1 cellular context compared by ENCODE assay signal in the genomic region with DNA sequence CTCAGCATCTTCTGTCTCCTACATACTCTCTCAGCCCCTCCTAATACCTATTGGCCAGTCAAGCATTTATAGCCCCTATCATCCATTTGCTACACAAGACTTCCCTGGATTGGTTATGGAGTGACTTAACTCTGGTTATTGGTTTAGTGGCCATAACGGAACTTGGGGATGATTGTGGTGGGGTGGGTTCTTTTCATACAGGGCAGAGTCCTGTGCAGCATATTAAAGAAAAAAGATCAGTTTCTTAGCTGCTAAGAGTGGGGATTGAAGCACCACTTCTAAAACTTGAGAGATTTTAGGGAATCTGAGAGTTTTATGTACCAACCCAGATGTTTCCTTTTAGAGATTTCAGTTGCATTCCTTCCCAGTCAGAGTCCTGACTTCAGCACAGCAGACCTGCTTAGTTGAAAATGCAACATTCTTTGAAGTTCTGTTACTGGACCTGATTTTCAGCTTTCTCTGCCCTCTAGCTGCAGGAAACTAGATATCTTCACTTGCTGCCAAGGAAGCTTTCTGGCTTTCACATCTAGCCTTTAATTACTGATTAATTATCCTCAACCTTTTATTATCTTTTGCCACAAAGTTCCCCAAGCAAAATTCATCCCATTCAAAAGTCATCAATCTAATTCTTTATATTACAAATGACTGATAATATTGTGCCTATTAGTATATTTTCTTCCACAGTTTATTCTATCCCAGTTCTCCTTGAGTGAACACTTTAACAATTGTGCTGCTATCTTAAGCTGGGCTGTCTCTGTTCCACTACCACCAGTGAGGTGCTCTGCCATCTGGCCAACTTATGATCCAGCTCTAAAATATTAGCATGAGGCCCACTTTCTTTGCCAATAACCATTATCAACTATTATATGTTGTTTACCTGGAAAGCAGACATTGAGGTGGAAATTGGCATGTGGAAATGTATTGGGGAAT.
TF ChIP-seq lines count a peak whose summit lies in the region.

No MANE protein-coding gene starts in this region.

TF ChIP-seq in WTC11, 78 proteins besides CTCF, POLR2A, EP300 and RAD21 (continued from another document):
- TF ChIP-seq, protein P1, sequence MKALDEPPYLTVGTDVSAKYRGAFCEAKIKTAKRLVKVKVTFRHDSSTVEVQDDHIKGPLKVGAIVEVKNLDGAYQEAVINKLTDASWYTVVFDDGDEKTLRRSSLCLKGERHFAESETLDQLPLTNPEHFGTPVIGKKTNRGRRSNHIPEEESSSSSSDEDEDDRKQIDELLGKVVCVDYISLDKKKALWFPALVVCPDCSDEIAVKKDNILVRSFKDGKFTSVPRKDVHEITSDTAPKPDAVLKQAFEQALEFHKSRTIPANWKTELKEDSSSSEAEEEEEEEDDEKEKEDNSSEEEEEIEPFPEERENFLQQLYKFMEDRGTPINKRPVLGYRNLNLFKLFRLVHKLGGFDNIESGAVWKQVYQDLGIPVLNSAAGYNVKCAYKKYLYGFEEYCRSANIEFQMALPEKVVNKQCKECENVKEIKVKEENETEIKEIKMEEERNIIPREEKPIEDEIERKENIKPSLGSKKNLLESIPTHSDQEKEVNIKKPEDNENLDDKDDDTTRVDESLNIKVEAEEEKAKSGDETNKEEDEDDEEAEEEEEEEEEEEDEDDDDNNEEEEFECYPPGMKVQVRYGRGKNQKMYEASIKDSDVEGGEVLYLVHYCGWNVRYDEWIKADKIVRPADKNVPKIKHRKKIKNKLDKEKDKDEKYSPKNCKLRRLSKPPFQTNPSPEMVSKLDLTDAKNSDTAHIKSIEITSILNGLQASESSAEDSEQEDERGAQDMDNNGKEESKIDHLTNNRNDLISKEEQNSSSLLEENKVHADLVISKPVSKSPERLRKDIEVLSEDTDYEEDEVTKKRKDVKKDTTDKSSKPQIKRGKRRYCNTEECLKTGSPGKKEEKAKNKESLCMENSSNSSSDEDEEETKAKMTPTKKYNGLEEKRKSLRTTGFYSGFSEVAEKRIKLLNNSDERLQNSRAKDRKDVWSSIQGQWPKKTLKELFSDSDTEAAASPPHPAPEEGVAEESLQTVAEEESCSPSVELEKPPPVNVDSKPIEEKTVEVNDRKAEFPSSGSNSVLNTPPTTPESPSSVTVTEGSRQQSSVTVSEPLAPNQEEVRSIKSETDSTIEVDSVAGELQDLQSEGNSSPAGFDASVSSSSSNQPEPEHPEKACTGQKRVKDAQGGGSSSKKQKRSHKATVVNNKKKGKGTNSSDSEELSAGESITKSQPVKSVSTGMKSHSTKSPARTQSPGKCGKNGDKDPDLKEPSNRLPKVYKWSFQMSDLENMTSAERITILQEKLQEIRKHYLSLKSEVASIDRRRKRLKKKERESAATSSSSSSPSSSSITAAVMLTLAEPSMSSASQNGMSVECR (CRISPR knock-in tag; IDR thresholded peaks at IDR 0.05; ENCODE audit: borderline replicate concordance) = no peak
- TF ChIP-seq NFYB (CRISPR knock-in tag; conservative IDR thresholded peaks at IDR 0.05; ENCODE audit: low read depth) = no peak
- no peak for TF ChIP-seq ELF4 (CRISPR knock-in tag; IDR thresholded peaks at IDR 0.05; ENCODE audit: low read depth)
- TF ChIP-seq NR1H2 (CRISPR knock-in tag; IDR thresholded peaks at IDR 0.05) = no peak
- TF ChIP-seq, protein P2, sequence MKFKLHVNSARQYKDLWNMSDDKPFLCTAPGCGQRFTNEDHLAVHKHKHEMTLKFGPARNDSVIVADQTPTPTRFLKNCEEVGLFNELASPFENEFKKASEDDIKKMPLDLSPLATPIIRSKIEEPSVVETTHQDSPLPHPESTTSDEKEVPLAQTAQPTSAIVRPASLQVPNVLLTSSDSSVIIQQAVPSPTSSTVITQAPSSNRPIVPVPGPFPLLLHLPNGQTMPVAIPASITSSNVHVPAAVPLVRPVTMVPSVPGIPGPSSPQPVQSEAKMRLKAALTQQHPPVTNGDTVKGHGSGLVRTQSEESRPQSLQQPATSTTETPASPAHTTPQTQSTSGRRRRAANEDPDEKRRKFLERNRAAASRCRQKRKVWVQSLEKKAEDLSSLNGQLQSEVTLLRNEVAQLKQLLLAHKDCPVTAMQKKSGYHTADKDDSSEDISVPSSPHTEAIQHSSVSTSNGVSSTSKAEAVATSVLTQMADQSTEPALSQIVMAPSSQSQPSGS (CRISPR knock-in tag; IDR thresholded peaks at IDR 0.05; ENCODE audit: borderline replicate concordance, low read depth) = no peak
- TF ChIP-seq, protein P3, sequence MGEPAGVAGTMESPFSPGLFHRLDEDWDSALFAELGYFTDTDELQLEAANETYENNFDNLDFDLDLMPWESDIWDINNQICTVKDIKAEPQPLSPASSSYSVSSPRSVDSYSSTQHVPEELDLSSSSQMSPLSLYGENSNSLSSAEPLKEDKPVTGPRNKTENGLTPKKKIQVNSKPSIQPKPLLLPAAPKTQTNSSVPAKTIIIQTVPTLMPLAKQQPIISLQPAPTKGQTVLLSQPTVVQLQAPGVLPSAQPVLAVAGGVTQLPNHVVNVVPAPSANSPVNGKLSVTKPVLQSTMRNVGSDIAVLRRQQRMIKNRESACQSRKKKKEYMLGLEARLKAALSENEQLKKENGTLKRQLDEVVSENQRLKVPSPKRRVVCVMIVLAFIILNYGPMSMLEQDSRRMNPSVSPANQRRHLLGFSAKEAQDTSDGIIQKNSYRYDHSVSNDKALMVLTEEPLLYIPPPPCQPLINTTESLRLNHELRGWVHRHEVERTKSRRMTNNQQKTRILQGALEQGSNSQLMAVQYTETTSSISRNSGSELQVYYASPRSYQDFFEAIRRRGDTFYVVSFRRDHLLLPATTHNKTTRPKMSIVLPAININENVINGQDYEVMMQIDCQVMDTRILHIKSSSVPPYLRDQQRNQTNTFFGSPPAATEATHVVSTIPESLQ (CRISPR knock-in tag; IDR thresholded peaks at IDR 0.05) = no peak
TF ChIP-seq in WTC11: peak in this region for 0.
